Comparison of ENCODE assay signal across 1 cellular context in the genomic region with DNA sequence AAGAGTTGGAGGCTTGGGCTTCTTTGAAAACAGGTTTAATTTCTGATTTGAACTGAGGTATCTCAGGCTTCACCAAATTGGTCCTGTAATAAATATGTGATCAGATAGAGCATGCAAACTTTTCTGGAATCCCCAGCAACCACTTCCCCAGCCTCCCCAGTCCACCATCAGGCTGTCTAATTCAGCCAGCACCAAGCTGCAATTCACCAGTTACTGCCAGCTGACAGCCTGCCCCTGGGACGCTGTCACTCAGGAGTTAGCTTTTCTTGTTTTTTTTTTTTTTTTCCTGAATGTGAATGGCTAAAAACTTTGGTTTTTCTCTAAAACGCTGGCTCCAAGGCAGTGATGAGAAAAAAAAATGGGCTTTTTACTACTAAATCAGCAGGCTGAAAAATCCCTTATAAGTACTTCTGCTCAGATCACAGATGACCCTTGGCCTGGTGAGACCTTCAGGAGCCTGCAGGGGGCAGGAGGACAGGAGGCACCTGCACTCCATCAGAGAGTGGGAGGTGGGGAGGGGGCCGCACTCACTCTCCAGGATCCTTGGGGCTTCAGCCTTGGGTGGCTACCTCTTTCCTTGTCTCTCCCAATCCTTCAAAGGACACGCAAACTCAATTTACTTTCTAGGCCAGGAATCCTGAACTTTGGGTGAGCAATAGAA.
TF ChIP-seq lines count a peak whose summit lies in the region.

No MANE protein-coding gene starts in this region.

TF ChIP-seq in GM12878, 131 proteins besides CTCF, POLR2A, EP300 and RAD21 (continued from another document):
- TF ChIP-seq ZNF687 (IDR thresholded peaks at IDR 0.05) (no peak), NRF1 (conservative IDR thresholded peaks at IDR 0.05; ENCODE audit: low read depth, low read length) (no peak), SMAD5 (IDR thresholded peaks at IDR 0.05; ENCODE audit: low read depth) (no peak)
